In genomic region chr3:100079328-100079727, GRCh38 we compare ENCODE assay signal across 3 cellular contexts.
A peak's percentile ranks its signal among the peaks of the same experiment; 100 is the strongest.
TF ChIP-seq lines count a peak whose summit lies in the region.

No MANE protein-coding gene starts in this region.

TF ChIP-seq in A549, 52 proteins besides CTCF, POLR2A, EP300 and RAD21:
- TF ChIP-seq MAFK (IDR thresholded peaks at IDR 0.05; ENCODE audit: partially characterized antibody) (peak; percentile 92), BHLHE40 (IDR thresholded peaks at IDR 0.05; ENCODE audit: low read depth, low read length) (no peak)

TF ChIP-seq in IMR-90, 13 proteins besides CTCF, POLR2A, EP300 and RAD21:
- TF ChIP-seq MAFK (IDR thresholded peaks at IDR 0.05; ENCODE audit: low read depth, low read length) (peak; percentile 89), RCOR1 (IDR thresholded peaks at IDR 0.05; ENCODE audit: insufficient replicate concordance, low read length) (no peak)

TF ChIP-seq in H1, 55 proteins besides CTCF, POLR2A, EP300 and RAD21:
- TF ChIP-seq MAFK (IDR thresholded peaks at IDR 0.05; ENCODE audit: low read depth, low read length) (peak; percentile 20; the same call in 1 of the 2 replicates), ATF2 (IDR thresholded peaks at IDR 0.05; ENCODE audit: low read length) (no peak)
